Comparison of ENCODE assay signal across 2 cellular contexts in genomic region chr6:7696061-7696460, GRCh38.
TF ChIP-seq lines count a peak whose summit lies in the region.

No MANE protein-coding gene starts in this region.

TF ChIP-seq in HepG2, 621 proteins besides CTCF, POLR2A, EP300 and RAD21:
- TF ChIP-seq ZNF644 (CRISPR knock-in tag; IDR thresholded peaks at IDR 0.05; ENCODE audit: low read depth) (peak; percentile 45; the same call in 1 of the 2 replicates), ZNF609 (CRISPR knock-in tag; IDR thresholded peaks at IDR 0.05; ENCODE audit: borderline replicate concordance) (no peak), ZNF672 (CRISPR knock-in tag; IDR thresholded peaks at IDR 0.05) (no peak)

TF ChIP-seq in IMR-90, 13 proteins besides CTCF, POLR2A, EP300 and RAD21:
- TF ChIP-seq USF2 (IDR thresholded peaks at IDR 0.05; ENCODE audit: low read depth, low read length) (no peak), BHLHE40 (IDR thresholded peaks at IDR 0.05; ENCODE audit: low read depth, low read length) (no peak), CEBPB (IDR thresholded peaks at IDR 0.05; ENCODE audit: low read depth, low read length) (no peak), MAFK (IDR thresholded peaks at IDR 0.05; ENCODE audit: low read depth, low read length) (no peak), RCOR1 (IDR thresholded peaks at IDR 0.05; ENCODE audit: insufficient replicate concordance, low read length) (no peak), MAZ (IDR thresholded peaks at IDR 0.05; ENCODE audit: borderline replicate concordance, low read depth, low read length) (no peak), SMC3 (IDR thresholded peaks at IDR 0.05; ENCODE audit: low read depth, low read length) (no peak), MXI1 (IDR thresholded peaks at IDR 0.05; ENCODE audit: borderline replicate concordance, low read depth, low read length) (no peak), NFE2L2 (IDR thresholded peaks at IDR 0.05; ENCODE audit: low read depth, low read length) (no peak), RFX5 (IDR thresholded peaks at IDR 0.05; ENCODE audit: low read depth, low read length) (no peak)
